In genomic region chr1:161335796-161336195, GRCh38 we compare ENCODE assay signal across 21 cellular contexts. TPM values are rescaled to one million over a fixed set of nuclear protein-coding genes. Genes with fewer than 3 reads are reported as not detected.
"Had no signal": no experiment of that assay in that cellular context is flagged by ENCODE, and none has a peak within 500 bp of the region (broad histone marks: within the 10 kb centered on the region; RNA-seq: fewer than 3 reads in every experiment).

No MANE protein-coding gene starts in this region.

- H3K27me3 ChIP-seq: breast epithelium, neutrophil, spleen had no signal

- H2AFZ ChIP-seq: parathyroid adenoma had no signal

- H3K27ac ChIP-seq: lower lobe of right lung, neutrophil, parathyroid adenoma had no signal

- ATAC-seq: activated CD8-positive, alpha-beta T cell treated with anti-CD3 and anti-CD28 coated beads for 36 hours; activated T-helper 17 cell treated with anti-CD3 and anti-CD28 coated beads, Interleukin-2, amount 50 U/mL, for 72 hours; lower lobe of right lung; natural killer cell treated with Interleukin-12 subunit alpha and Interleukin-12 subunit beta and Interleukin-15 and Interleukin-18, amount 100 ng/mL, for 72 hours; sciatic nerve; stimulated activated naive B cell treated with anti-CD40 and anti-IgM and Interleukin-4, amounts not matched to agents 10 μg/mL and 1 μg/mL and 100 μg/mL, for 72 hours; WTC11 had no signal

- H3K79me2 ChIP-seq: parathyroid adenoma had no signal

- H3K9ac ChIP-seq: parathyroid adenoma had no signal

- H3K4me1 ChIP-seq: breast epithelium, lower lobe of right lung, parathyroid adenoma had no signal

- H3K4me3 ChIP-seq: breast epithelium, lower lobe of right lung, spleen had no signal

- H3K9me3 ChIP-seq: breast epithelium, lower lobe of right lung, neutrophil, spleen had no signal

- DNase-seq: activated CD4-positive, alpha-beta T cell treated with anti-CD3 and anti-CD28 coated beads for 48 hours; activated CD8-positive, alpha-beta T cell treated with anti-CD3 and anti-CD28 coated beads for 36 hours; activated naive CD4-positive, alpha-beta T cell; activated naive CD8-positive, alpha-beta T cell treated with anti-CD3 and anti-CD28 coated beads for 36 hours; activated T-cell treated with anti-CD3 and anti-CD28 coated beads, Interleukin-2, amount 50 U/mL, for 1 hour; effector CD4-positive, alpha-beta T cell; immature natural killer cell; lower lobe of right lung; spleen; stimulated activated naive B cell treated with anti-CD40 and anti-IgM and Interleukin-4, amounts not matched to agents 10 μg/mL and 1 μg/mL and 100 μg/mL, for 72 hours; SW 1271 had no signal

RNA-seq across cellular contexts. Expression of gene MPZ, which starts 26.0 kb away (rescaled TPM):
- polyA plus RNA-seq: immature natural killer cell had no signal

RNA-seq across cellular contexts. Expression of gene CFAP126, which starts 31.9 kb away (rescaled TPM):
- total RNA-seq: activated CD8-positive, alpha-beta T cell treated with anti-CD3 and anti-CD28 coated beads for 36 hours; activated naive CD8-positive, alpha-beta T cell treated with anti-CD3 and anti-CD28 coated beads for 36 hours; natural killer cell treated with Interleukin-12 subunit alpha and Interleukin-12 subunit beta and Interleukin-15 and Interleukin-18, amount 100 ng/mL, for 72 hours; spleen; T-helper 2 cell treated with Interferon-gamma antibody and Interleukin-4, amounts not matched to agents 100 ng/mL and 5 ng/mL, for 36 hours; ureter; WTC11 had no signal
- polyA plus RNA-seq: esophagus, immature natural killer cell, spleen had no signal
